Comparison of ENCODE assay signal across 1 cellular context in genomic region chr1:67685067-67685557, GRCh38.
A peak's percentile ranks its signal among the peaks of the same experiment; 100 is the strongest.
TF ChIP-seq lines count a peak whose summit lies in the region.

A gene with protein sequence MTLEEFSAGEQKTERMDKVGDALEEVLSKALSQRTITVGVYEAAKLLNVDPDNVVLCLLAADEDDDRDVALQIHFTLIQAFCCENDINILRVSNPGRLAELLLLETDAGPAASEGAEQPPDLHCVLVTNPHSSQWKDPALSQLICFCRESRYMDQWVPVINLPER (plus strand): TSS chr1:67685201. CDS start chr1:67685495, 294 bp downstream.

TF ChIP-seq in HepG2, 621 proteins besides CTCF, POLR2A, EP300 and RAD21 (continued from another document and continues in another):
- TF ChIP-seq, protein P1, sequence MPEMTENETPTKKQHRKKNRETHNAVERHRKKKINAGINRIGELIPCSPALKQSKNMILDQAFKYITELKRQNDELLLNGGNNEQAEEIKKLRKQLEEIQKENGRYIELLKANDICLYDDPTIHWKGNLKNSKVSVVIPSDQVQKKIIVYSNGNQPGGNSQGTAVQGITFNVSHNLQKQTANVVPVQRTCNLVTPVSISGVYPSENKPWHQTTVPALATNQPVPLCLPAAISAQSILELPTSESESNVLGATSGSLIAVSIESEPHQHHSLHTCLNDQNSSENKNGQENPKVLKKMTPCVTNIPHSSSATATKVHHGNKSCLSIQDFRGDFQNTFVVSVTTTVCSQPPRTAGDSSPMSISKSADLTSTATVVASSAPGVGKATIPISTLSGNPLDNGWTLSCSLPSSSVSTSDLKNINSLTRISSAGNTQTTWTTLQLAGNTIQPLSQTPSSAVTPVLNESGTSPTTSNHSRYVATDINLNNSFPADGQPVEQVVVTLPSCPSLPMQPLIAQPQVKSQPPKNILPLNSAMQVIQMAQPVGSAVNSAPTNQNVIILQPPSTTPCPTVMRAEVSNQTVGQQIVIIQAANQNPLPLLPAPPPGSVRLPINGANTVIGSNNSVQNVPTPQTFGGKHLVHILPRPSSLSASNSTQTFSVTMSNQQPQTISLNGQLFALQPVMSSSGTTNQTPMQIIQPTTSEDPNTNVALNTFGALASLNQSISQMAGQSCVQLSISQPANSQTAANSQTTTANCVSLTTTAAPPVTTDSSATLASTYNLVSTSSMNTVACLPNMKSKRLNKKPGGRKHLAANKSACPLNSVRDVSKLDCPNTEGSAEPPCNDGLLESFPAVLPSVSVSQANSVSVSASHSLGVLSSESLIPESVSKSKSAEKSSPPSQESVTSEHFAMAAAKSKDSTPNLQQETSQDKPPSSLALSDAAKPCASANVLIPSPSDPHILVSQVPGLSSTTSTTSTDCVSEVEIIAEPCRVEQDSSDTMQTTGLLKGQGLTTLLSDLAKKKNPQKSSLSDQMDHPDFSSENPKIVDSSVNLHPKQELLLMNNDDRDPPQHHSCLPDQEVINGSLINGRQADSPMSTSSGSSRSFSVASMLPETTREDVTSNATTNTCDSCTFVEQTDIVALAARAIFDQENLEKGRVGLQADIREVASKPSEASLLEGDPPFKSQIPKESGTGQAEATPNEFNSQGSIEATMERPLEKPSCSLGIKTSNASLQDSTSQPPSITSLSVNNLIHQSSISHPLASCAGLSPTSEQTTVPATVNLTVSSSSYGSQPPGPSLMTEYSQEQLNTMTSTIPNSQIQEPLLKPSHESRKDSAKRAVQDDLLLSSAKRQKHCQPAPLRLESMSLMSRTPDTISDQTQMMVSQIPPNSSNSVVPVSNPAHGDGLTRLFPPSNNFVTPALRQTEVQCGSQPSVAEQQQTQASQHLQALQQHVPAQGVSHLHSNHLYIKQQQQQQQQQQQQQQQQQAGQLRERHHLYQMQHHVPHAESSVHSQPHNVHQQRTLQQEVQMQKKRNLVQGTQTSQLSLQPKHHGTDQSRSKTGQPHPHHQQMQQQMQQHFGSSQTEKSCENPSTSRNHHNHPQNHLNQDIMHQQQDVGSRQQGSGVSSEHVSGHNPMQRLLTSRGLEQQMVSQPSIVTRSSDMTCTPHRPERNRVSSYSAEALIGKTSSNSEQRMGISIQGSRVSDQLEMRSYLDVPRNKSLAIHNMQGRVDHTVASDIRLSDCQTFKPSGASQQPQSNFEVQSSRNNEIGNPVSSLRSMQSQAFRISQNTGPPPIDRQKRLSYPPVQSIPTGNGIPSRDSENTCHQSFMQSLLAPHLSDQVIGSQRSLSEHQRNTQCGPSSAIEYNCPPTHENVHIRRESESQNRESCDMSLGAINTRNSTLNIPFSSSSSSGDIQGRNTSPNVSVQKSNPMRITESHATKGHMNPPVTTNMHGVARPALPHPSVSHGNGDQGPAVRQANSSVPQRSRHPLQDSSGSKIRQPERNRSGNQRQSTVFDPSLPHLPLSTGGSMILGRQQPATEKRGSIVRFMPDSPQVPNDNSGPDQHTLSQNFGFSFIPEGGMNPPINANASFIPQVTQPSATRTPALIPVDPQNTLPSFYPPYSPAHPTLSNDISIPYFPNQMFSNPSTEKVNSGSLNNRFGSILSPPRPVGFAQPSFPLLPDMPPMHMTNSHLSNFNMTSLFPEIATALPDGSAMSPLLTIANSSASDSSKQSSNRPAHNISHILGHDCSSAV (CRISPR knock-in tag; IDR thresholded peaks at IDR 0.05; ENCODE audit: borderline replicate concordance) = no peak
- TF ChIP-seq, protein P2, sequence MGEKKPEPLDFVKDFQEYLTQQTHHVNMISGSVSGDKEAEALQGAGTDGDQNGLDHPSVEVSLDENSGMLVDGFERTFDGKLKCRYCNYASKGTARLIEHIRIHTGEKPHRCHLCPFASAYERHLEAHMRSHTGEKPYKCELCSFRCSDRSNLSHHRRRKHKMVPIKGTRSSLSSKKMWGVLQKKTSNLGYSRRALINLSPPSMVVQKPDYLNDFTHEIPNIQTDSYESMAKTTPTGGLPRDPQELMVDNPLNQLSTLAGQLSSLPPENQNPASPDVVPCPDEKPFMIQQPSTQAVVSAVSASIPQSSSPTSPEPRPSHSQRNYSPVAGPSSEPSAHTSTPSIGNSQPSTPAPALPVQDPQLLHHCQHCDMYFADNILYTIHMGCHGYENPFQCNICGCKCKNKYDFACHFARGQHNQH (CRISPR knock-in tag; IDR thresholded peaks at IDR 0.05) = peak; percentile 84
- TF ChIP-seq SSRP1 (CRISPR knock-in tag; IDR thresholded peaks at IDR 0.05) (no peak), ZNF354B (CRISPR knock-in tag; IDR thresholded peaks at IDR 0.05) (no peak), SIX1 (CRISPR knock-in tag; IDR thresholded peaks at IDR 0.05; ENCODE audit: borderline replicate concordance) (no peak), ZSCAN29 (CRISPR knock-in tag; conservative IDR thresholded peaks at IDR 0.05) (no peak; the same call in 1 of the 2 replicates), ZSCAN9 (CRISPR knock-in tag; IDR thresholded peaks at IDR 0.05; ENCODE audit: borderline replicate concordance) (peak; percentile 78; the same call in 1 of the 2 replicates), NCOA2 (CRISPR knock-in tag; IDR thresholded peaks at IDR 0.05) (peak; percentile 73), RXRB (CRISPR knock-in tag; IDR thresholded peaks at IDR 0.05; ENCODE audit: borderline replicate concordance) (peak; percentile 81), ZNF275 (CRISPR knock-in tag; IDR thresholded peaks at IDR 0.05; ENCODE audit: borderline replicate concordance) (0 out of 2 replicates have a peak, but pooled peaks have one; percentile 36), NRL (CRISPR knock-in tag; IDR thresholded peaks at IDR 0.05; ENCODE audit: borderline replicate concordance) (no peak), MZF1 (CRISPR knock-in tag; IDR thresholded peaks at IDR 0.05; ENCODE audit: borderline replicate concordance) (no peak), ZNF557 (CRISPR knock-in tag; IDR thresholded peaks at IDR 0.05) (0 out of 2 replicates have a peak, but pooled peaks have one; percentile 48), KLF13 (CRISPR knock-in tag; IDR thresholded peaks at IDR 0.05) (no peak), ZNF317 (CRISPR knock-in tag; IDR thresholded peaks at IDR 0.05) (peak; percentile 55; the same call in 1 of the 2 replicates), GPN1 (CRISPR knock-in tag; IDR thresholded peaks at IDR 0.05; ENCODE audit: borderline replicate concordance) (no peak), REPIN1 (CRISPR knock-in tag; IDR thresholded peaks at IDR 0.05; ENCODE audit: borderline replicate concordance, low read depth) (peak; percentile 83), NR2C2 (CRISPR knock-in tag; IDR thresholded peaks at IDR 0.05; ENCODE audit: borderline replicate concordance) (peak; percentile 27; the same call in 1 of the 2 replicates), ZNF160 (CRISPR knock-in tag; IDR thresholded peaks at IDR 0.05) (peak; percentile 76; the same call in 1 of the 2 replicates), MEF2D (CRISPR knock-in tag; IDR thresholded peaks at IDR 0.05) (0 out of 2 replicates have a peak, but pooled peaks have one; percentile 14), RBFOX2 (IDR thresholded peaks at IDR 0.05; ENCODE audit: low read depth, low read length) (peak; percentile 98), ZNF496 (CRISPR knock-in tag; IDR thresholded peaks at IDR 0.05; ENCODE audit: insufficient replicate concordance) (no peak), ZMYM3 (CRISPR knock-in tag; IDR thresholded peaks at IDR 0.05) (no peak), ZMAT5 (CRISPR knock-in tag; IDR thresholded peaks at IDR 0.05; ENCODE audit: borderline replicate concordance, low read depth) (no peak), ZBTB25 (CRISPR knock-in tag; IDR thresholded peaks at IDR 0.05) (peak; percentile 66; the same call in 1 of the 2 replicates)
- TF ChIP-seq, protein P3, sequence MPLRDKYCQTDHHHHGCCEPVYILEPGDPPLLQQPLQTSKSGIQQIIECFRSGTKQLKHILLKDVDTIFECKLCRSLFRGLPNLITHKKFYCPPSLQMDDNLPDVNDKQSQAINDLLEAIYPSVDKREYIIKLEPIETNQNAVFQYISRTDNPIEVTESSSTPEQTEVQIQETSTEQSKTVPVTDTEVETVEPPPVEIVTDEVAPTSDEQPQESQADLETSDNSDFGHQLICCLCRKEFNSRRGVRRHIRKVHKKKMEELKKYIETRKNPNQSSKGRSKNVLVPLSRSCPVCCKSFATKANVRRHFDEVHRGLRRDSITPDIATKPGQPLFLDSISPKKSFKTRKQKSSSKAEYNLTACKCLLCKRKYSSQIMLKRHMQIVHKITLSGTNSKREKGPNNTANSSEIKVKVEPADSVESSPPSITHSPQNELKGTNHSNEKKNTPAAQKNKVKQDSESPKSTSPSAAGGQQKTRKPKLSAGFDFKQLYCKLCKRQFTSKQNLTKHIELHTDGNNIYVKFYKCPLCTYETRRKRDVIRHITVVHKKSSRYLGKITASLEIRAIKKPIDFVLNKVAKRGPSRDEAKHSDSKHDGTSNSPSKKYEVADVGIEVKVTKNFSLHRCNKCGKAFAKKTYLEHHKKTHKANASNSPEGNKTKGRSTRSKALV (CRISPR knock-in tag; IDR thresholded peaks at IDR 0.05) = 0 out of 2 replicates have a peak, but pooled peaks have one; percentile 13
- TF ChIP-seq, protein P4, sequence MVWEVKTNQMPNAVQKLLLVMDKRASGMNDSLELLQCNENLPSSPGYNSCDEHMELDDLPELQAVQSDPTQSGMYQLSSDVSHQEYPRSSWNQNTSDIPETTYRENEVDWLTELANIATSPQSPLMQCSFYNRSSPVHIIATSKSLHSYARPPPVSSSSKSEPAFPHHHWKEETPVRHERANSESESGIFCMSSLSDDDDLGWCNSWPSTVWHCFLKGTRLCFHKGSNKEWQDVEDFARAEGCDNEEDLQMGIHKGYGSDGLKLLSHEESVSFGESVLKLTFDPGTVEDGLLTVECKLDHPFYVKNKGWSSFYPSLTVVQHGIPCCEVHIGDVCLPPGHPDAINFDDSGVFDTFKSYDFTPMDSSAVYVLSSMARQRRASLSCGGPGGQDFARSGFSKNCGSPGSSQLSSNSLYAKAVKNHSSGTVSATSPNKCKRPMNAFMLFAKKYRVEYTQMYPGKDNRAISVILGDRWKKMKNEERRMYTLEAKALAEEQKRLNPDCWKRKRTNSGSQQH (CRISPR knock-in tag; IDR thresholded peaks at IDR 0.05; ENCODE audit: low read depth) = peak; percentile 89; the same call in 1 of the 2 replicates
- TF ChIP-seq, protein P5, sequence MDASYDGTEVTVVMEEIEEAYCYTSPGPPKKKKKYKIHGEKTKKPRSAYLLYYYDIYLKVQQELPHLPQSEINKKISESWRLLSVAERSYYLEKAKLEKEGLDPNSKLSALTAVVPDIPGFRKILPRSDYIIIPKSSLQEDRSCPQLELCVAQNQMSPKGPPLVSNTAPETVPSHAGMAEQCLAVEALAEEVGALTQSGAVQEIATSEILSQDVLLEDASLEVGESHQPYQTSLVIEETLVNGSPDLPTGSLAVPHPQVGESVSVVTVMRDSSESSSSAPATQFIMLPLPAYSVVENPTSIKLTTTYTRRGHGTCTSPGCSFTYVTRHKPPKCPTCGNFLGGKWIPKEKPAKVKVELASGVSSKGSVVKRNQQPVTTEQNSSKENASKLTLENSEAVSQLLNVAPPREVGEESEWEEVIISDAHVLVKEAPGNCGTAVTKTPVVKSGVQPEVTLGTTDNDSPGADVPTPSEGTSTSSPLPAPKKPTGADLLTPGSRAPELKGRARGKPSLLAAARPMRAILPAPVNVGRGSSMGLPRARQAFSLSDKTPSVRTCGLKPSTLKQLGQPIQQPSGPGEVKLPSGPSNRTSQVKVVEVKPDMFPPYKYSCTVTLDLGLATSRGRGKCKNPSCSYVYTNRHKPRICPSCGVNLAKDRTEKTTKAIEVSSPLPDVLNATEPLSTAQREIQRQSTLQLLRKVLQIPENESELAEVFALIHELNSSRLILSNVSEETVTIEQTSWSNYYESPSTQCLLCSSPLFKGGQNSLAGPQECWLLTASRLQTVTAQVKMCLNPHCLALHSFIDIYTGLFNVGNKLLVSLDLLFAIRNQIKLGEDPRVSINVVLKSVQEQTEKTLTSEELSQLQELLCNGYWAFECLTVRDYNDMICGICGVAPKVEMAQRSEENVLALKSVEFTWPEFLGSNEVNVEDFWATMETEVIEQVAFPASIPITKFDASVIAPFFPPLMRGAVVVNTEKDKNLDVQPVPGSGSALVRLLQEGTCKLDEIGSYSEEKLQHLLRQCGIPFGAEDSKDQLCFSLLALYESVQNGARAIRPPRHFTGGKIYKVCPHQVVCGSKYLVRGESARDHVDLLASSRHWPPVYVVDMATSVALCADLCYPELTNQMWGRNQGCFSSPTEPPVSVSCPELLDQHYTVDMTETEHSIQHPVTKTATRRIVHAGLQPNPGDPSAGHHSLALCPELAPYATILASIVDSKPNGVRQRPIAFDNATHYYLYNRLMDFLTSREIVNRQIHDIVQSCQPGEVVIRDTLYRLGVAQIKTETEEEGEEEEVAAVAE (CRISPR knock-in tag; IDR thresholded peaks at IDR 0.05; ENCODE audit: borderline replicate concordance) = peak; percentile 43; the same call in 1 of the 2 replicates
- TF ChIP-seq, protein P6, sequence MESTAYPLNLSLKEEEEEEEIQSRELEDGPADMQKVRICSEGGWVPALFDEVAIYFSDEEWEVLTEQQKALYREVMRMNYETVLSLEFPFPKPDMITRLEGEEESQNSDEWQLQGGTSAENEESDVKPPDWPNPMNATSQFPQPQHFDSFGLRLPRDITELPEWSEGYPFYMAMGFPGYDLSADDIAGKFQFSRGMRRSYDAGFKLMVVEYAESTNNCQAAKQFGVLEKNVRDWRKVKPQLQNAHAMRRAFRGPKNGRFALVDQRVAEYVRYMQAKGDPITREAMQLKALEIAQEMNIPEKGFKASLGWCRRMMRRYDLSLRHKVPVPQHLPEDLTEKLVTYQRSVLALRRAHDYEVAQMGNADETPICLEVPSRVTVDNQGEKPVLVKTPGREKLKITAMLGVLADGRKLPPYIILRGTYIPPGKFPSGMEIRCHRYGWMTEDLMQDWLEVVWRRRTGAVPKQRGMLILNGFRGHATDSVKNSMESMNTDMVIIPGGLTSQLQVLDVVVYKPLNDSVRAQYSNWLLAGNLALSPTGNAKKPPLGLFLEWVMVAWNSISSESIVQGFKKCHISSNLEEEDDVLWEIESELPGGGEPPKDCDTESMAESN (CRISPR knock-in tag; conservative IDR thresholded peaks at IDR 0.05) = peak; percentile 94
